31 cellular contexts compared by ENCODE assay signal in the genomic region with DNA sequence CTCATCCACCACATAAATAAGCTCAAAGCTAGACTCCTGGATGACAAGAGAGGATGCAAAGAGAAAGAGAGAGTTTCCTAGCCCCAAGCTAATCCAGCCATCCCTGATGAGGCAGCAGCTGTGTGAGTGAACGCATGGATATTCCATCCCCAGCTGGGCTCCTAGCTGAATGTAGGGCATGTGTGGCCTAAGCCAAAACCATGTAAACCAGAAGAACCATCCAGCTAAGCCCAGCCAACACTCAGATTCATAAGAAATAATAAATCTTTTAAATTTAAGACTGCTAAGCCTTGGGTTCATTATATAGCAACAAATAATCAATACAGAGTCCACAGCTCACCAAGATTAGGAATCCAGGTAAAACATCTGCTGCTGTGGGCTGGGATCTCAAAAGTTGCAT.
"Had no signal": no experiment of that assay in that cellular context is flagged by ENCODE, and none has a peak within 500 bp of the region (broad histone marks: within the 10 kb centered on the region; RNA-seq: fewer than 3 reads in every experiment).

No MANE protein-coding gene starts in this region.

- H3K36me3 Mint-ChIP-seq: naive B cell; naive thymus-derived CD8-positive, alpha-beta T cell; natural killer cell treated with Interleukin-12 subunit alpha and Interleukin-12 subunit beta and Interleukin-15 and Interleukin-18, amount 100 ng/mL, for 72 hours; stimulated activated effector memory CD8-positive, alpha-beta T cell treated with anti-CD3 and anti-CD28 coated beads, Interleukin-12 subunit alpha, Interleukin-12 subunit beta, amount 100 ng/mL, for 72 hours; stimulated activated naive B cell treated with anti-CD40 and anti-IgM and Interleukin-4, amounts not matched to agents 10 μg/mL and 1 μg/mL and 100 μg/mL, for 72 hours; type B pancreatic cell had no signal

- H3K9me3 Mint-ChIP-seq: natural killer cell treated with Interleukin-12 subunit alpha and Interleukin-12 subunit beta and Interleukin-15 and Interleukin-18, amount 100 ng/mL, for 72 hours; nephron progenitor cell; stimulated activated effector memory CD8-positive, alpha-beta T cell treated with anti-CD3 and anti-CD28 coated beads, Interleukin-12 subunit alpha, Interleukin-12 subunit beta, amount 100 ng/mL, for 72 hours; stimulated activated naive CD8-positive, alpha-beta T cell treated with anti-CD3 and anti-CD28 coated beads, Interleukin-15, Interleukin-2, amounts not matched to agents 100 ng/mL and 50 ng/mL, for 24 hours had no signal

- H3K27ac Mint-ChIP-seq: naive B cell; naive thymus-derived CD8-positive, alpha-beta T cell; natural killer cell treated with Interleukin-12 subunit alpha and Interleukin-12 subunit beta and Interleukin-15 and Interleukin-18, amount 100 ng/mL, for 72 hours; nephron progenitor cell; progenitor cell of endocrine pancreas; stimulated activated effector memory CD8-positive, alpha-beta T cell treated with anti-CD3 and anti-CD28 coated beads, Interleukin-12 subunit alpha, Interleukin-12 subunit beta, amount 100 ng/mL, for 72 hours; stimulated activated naive B cell treated with anti-CD40 and anti-IgM and Interleukin-4, amounts not matched to agents 10 μg/mL and 1 μg/mL and 100 μg/mL, for 72 hours; stimulated activated naive CD8-positive, alpha-beta T cell treated with anti-CD3 and anti-CD28 coated beads, Interleukin-15, Interleukin-2, amounts not matched to agents 100 ng/mL and 50 ng/mL, for 24 hours; type B pancreatic cell had no signal

- H3K4me3 ChIP-seq: ovary, psoas muscle, skin epidermis, smooth muscle cell, stomach, thoracic aorta, thyroid gland, tibial nerve, upper lobe of right lung, uterus had no signal

- H3K9me3 ChIP-seq: neutrophil, ovary, thyroid gland, uterus had no signal

- H3K4me3 Mint-ChIP-seq: naive thymus-derived CD8-positive, alpha-beta T cell; natural killer cell treated with Interleukin-12 subunit alpha and Interleukin-12 subunit beta and Interleukin-15 and Interleukin-18, amount 100 ng/mL, for 72 hours; nephron progenitor cell; neural crest cell; stimulated activated effector memory CD8-positive, alpha-beta T cell treated with anti-CD3 and anti-CD28 coated beads, Interleukin-12 subunit alpha, Interleukin-12 subunit beta, amount 100 ng/mL, for 72 hours; stimulated activated naive B cell treated with anti-CD40 and anti-IgM and Interleukin-4, amounts not matched to agents 10 μg/mL and 1 μg/mL and 100 μg/mL, for 72 hours; stimulated activated naive CD8-positive, alpha-beta T cell treated with anti-CD3 and anti-CD28 coated beads, Interleukin-15, Interleukin-2, amounts not matched to agents 100 ng/mL and 50 ng/mL, for 24 hours had no signal

- H3K36me3 ChIP-seq: neutrophil, ovary, stomach, thoracic aorta, thyroid gland, upper lobe of right lung, uterus had no signal

- H3K4me1 Mint-ChIP-seq: stimulated activated effector memory CD8-positive, alpha-beta T cell treated with anti-CD3 and anti-CD28 coated beads, Interleukin-12 subunit alpha, Interleukin-12 subunit beta, amount 100 ng/mL, for 72 hours; stimulated activated naive B cell treated with anti-CD40 and anti-IgM and Interleukin-4, amounts not matched to agents 10 μg/mL and 1 μg/mL and 100 μg/mL, for 72 hours had no signal

- H3K79me2 ChIP-seq: parathyroid adenoma had no signal

- H3K27ac ChIP-seq: neutrophil, ovary, parathyroid adenoma, psoas muscle, skin epidermis, stomach, thoracic aorta, thyroid gland, tibial nerve, upper lobe of right lung, uterus had no signal

- H3K4me2 ChIP-seq: smooth muscle cell had no signal

- H3K9ac ChIP-seq: parathyroid adenoma had no signal

- H2AFZ ChIP-seq: parathyroid adenoma had no signal

- DNase-seq: naive B cell; naive thymus-derived CD8-positive, alpha-beta T cell; nephron progenitor cell; nucleus accumbens; ovary; posterior cingulate gyrus; psoas muscle; right cardiac atrium; stimulated activated CD4-positive, alpha-beta T cell treated with anti-CD3 and anti-CD28 coated beads, Interleukin-15, amount 100 ng/mL, for 24 hours; stimulated activated CD4-positive, alpha-beta T cell treated with anti-CD3 and anti-CD28 coated beads, Interleukin-2, amount 100 ng/mL, for 24 hours; stimulated activated CD4-positive, alpha-beta T cell treated with anti-CD3 and anti-CD28 coated beads, Interleukin-2, amount 100 ng/mL, for 48 hours; stimulated activated CD4-positive, alpha-beta T cell treated with anti-CD3 and anti-CD28 coated beads, Interleukin-4, amount 100 ng/mL, for 24 hours; stimulated activated naive B cell treated with anti-CD40 and anti-IgM and Interleukin-4, amounts not matched to agents 10 μg/mL and 1 μg/mL and 100 μg/mL, for 72 hours; stimulated activated naive CD4-positive, alpha-beta T cell treated with Interleukin-2 at 50 U/mL for 16 hours; stomach; thyroid gland; upper lobe of right lung; uterus had no signal

- ATAC-seq: naive thymus-derived CD8-positive, alpha-beta T cell; natural killer cell treated with Interleukin-12 subunit alpha and Interleukin-12 subunit beta and Interleukin-15 and Interleukin-18, amount 100 ng/mL, for 72 hours; psoas muscle; right cardiac atrium; sciatic nerve; stimulated activated effector memory CD8-positive, alpha-beta T cell treated with anti-CD3 and anti-CD28 coated beads, Interleukin-12 subunit alpha, Interleukin-12 subunit beta, amount 100 ng/mL, for 72 hours; stimulated activated naive B cell treated with anti-CD40 and anti-IgM and Interleukin-4, amounts not matched to agents 10 μg/mL and 1 μg/mL and 100 μg/mL, for 72 hours; upper lobe of right lung had no signal

- H3K4me1 ChIP-seq: parathyroid adenoma, psoas muscle, upper lobe of right lung had no signal

- H3K27me3 ChIP-seq: ovary, thyroid gland, uterus had no signal
